In the genomic region with DNA sequence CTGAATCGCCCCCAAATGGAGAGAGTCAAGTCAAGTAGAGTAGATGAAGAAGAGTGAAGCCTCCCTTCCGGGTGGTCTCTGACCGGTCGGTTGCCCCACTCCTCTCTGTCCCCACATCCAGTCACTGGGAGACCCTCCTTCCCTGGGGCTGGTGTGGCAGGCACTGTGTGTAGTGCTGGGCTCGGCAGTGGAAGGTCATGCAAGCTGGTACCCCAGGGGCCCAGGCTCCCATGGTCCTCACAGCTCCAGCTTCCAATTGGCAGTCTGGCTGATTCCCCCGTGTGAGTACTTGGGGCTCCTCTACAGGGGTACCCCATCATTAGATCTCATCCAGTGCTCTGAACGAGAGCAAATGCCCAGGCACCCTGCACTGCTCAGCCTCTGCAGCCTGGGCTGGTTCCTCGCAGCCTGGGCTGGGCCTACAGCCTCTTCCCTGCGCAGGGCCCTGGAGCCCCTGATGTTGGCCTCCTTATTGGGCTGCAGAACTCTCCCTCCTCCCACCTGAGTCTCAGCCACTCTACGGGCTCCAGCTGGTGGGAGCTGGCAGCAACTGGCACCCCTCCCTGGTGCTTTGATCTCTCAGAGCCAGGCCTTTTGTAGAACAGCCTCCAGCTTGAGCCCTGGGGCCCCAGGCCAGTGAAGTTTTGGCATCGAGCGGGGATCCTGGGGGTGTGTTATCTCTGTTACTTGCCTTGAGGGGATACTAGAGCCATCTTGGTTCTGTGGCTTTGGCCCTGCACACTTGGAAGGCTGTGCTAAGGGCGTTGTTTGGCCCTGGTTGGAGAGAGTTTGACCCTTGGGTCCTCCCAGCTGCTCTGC, we compare ENCODE assay signal across 14 cellular contexts.
DNase-seq lines count a peak whose midpoint lies in the region; TF ChIP-seq lines count a peak whose summit lies in the region.
"Had no signal": no experiment of that assay in that cellular context is flagged by ENCODE, and none has a peak within 500 bp of the region (broad histone marks: within the 10 kb centered on the region; RNA-seq: fewer than 3 reads in every experiment).

No MANE protein-coding gene starts in this region.

- no peaks in the 10 kb centered on the region for H3K27me3 ChIP-seq in BLaER1 treated with 17β-estradiol and CSF1 and Interleukin-3, amounts not matched to agents 10 nM and 100 nM

- no peak overlapping the region for H3K27ac Mint-ChIP-seq in activated naive CD4-positive, alpha-beta T cell treated with anti-CD3 and anti-CD28 coated beads, Interleukin-2, amount 10 ng/mL, durations not matched to agents 7 days and 5 days
- no peak overlapping the region for H3K27ac Mint-ChIP-seq in chondrocyte (ENCODE audit: unreplicated experiment)

- no peak overlapping the region for H3K4me3 Mint-ChIP-seq in activated naive CD4-positive, alpha-beta T cell treated with anti-CD3 and anti-CD28 coated beads, Interleukin-2, amount 10 ng/mL, durations not matched to agents 7 days and 5 days
- no peak overlapping the region for H3K4me3 Mint-ChIP-seq in chondrocyte (ENCODE audit: unreplicated experiment)

- peak overlapping the region in 9 of 11 experiments; percentile 18 to 72 (median 57); a peak in 19 of 22 replicates for H3K27ac ChIP-seq in BLaER1 treated with 17β-estradiol and CSF1 and Interleukin-3, amounts not matched to agents 10 nM and 100 nM

- H3K4me3 ChIP-seq in BLaER1 treated with 17β-estradiol and CSF1 and Interleukin-3, amounts not matched to agents 10 nM and 100 nM: 0 out of 20 replicates have a peak overlapping the region, but pooled peaks of 2 of the 10 experiments have one; percentile 28 to 34

- peak overlapping the region; percentile 55 to 96 (median 83) for H3K4me2 ChIP-seq in BLaER1 treated with 17β-estradiol and CSF1 and Interleukin-3, amounts not matched to agents 10 nM and 100 nM

- H3K9ac ChIP-seq in BLaER1 treated with 17β-estradiol and CSF1 and Interleukin-3, amounts not matched to agents 10 nM and 100 nM: peak overlapping the region in 4 of 11 experiments; percentile 14 to 42 (median 32); a peak in 4 of 22 replicates

- no peaks in the 10 kb centered on the region for H3K36me3 Mint-ChIP-seq in activated naive CD4-positive, alpha-beta T cell treated with anti-CD3 and anti-CD28 coated beads, Interleukin-2, amount 10 ng/mL, durations not matched to agents 7 days and 5 days
- H3K36me3 Mint-ChIP-seq in chondrocyte (ENCODE audit: low read depth): no peaks in the 10 kb centered on the region

- peak; percentile 13 for DNase-seq in activated naive CD4-positive, alpha-beta T cell treated with anti-CD3 and anti-CD28 coated beads, Interleukin-2, amount 10 ng/mL, durations not matched to agents 7 days and 5 days
- no peak for DNase-seq in activated naive CD4-positive, alpha-beta T cell treated with Interleukin-2 at 50 U/mL for 16 hours
- DNase-seq in chondrocyte (ENCODE audit: low spot score) (peak; percentile 75), posterior vena cava (ENCODE audit: low spot score) (peak; percentile 66), AG08395 (ENCODE audit: low spot score) (no peak)
- no peak for DNase-seq in stimulated activated CD4-positive, alpha-beta T cell treated with anti-CD3 and anti-CD28 coated beads, Interleukin-4, amount 100 ng/mL, for 24 hours
- no peak for DNase-seq in activated CD8-positive, alpha-beta memory T cell treated with anti-CD3 and anti-CD28 coated beads, Interleukin-2, amount 50 U/mL, for 4 hours
- DNase-seq: COR-L47, H7, IMR-90, NCI-H187, NCI-H345, NCI-H526 had no signal

- H4K20me1 ChIP-seq in BLaER1 treated with 17β-estradiol and CSF1 and Interleukin-3, amounts not matched to agents 10 nM and 100 nM: no peaks in the 10 kb centered on the region

- intact Hi-C loops in posterior vena cava (cut with DNase I): no loop called here

- H3K27me3 Mint-ChIP-seq in activated naive CD4-positive, alpha-beta T cell treated with anti-CD3 and anti-CD28 coated beads, Interleukin-2, amount 10 ng/mL, durations not matched to agents 7 days and 5 days: peaks cover 14% of the 10 kb centered on the region
- peaks cover 9% of the 10 kb centered on the region for H3K27me3 Mint-ChIP-seq in chondrocyte (ENCODE audit: low read depth)

- no peaks in the 10 kb centered on the region for H3K4me1 Mint-ChIP-seq in activated naive CD4-positive, alpha-beta T cell treated with anti-CD3 and anti-CD28 coated beads, Interleukin-2, amount 10 ng/mL, durations not matched to agents 7 days and 5 days
- no peaks in the 10 kb centered on the region for H3K4me1 Mint-ChIP-seq in chondrocyte (ENCODE audit: low read depth)

- H3K4me1 ChIP-seq in BLaER1 treated with 17β-estradiol and CSF1 and Interleukin-3, amounts not matched to agents 10 nM and 100 nM: peaks cover 41 to 93% (median 87%) of the 10 kb centered on the region in 10 experiments

- no peak for TF ChIP-seq CTCF in chondrocyte (IDR thresholded peaks at IDR 0.05)

- H3K9me3 ChIP-seq in BLaER1 treated with 17β-estradiol and CSF1 and Interleukin-3, amounts not matched to agents 10 nM and 100 nM (replicated peaks in 1 of 11): peaks cover 0 to 17% (median 10%) of the 10 kb centered on the region in 11 experiments; a peak in 14 of 22 replicates

- H3K9me3 Mint-ChIP-seq in activated naive CD4-positive, alpha-beta T cell treated with anti-CD3 and anti-CD28 coated beads, Interleukin-2, amount 10 ng/mL, durations not matched to agents 7 days and 5 days: peaks cover 23% of the 10 kb centered on the region
- H3K9me3 Mint-ChIP-seq in chondrocyte (ENCODE audit: low read depth): peaks cover 11% of the 10 kb centered on the region

- CTCF ChIA-PET in activated naive CD4-positive, alpha-beta T cell treated with anti-CD3 and anti-CD28 coated beads, Interleukin-2, amount 10 ng/mL, durations not matched to agents 7 days and 5 days (lab: Charles Lee): no interaction called here

- no peaks in the 10 kb centered on the region for H3K36me3 ChIP-seq in BLaER1 treated with 17β-estradiol and CSF1 and Interleukin-3, amounts not matched to agents 10 nM and 100 nM

Comparison
In these comparisons a context has a peak if more than half of its experiments do, and no peak if none do; other contexts are left out.
1. DNase-seq: peak in activated naive CD4-positive, alpha-beta T cell treated with anti-CD3 and anti-CD28 coated beads, Interleukin-2, amount 10 ng/mL, durations not matched to agents 7 days and 5 days (single experiment), chondrocyte (single experiment) and posterior vena cava (single experiment); none in activated naive CD4-positive, alpha-beta T cell treated with Interleukin-2 at 50 U/mL for 16 hours (single experiment), stimulated activated CD4-positive, alpha-beta T cell treated with anti-CD3 and anti-CD28 coated beads, Interleukin-4, amount 100 ng/mL, for 24 hours (single experiment), activated CD8-positive, alpha-beta memory T cell treated with anti-CD3 and anti-CD28 coated beads, Interleukin-2, amount 50 U/mL, for 4 hours (single experiment) and AG08395 (single experiment).